ENCODE assay signal across 13 cellular contexts in the genomic region with DNA sequence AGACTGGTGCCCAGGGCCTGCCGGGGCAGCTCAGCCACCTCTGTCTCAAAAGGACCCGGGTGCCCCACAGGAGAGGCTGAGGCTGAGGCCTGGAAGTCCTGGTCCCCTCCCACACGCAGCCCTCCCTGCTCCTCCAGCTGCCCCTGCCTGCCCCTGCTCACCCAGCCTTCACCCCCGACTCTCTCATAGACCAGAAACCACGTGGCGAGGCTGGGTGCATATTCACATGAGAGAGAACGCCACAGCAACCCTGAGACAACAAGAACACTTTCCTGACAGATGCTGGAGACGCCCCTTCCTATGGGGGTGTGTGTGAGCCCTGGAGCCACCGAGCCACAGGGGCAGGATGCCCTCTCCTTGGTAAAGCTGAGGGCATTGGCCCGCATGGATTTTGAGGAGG.
"Had no signal": no experiment of that assay in that cellular context is flagged by ENCODE, and none has a peak within 500 bp of the region (broad histone marks: within the 10 kb centered on the region; RNA-seq: fewer than 3 reads in every experiment).

No MANE protein-coding gene starts in this region.

- ATAC-seq: activated CD8-positive, alpha-beta T cell treated with anti-CD3 and anti-CD28 coated beads for 36 hours; esophagus mucosa; SK-N-SH treated with all-trans-retinoic acid at 6 μM for 48 hours had no signal

- H3K27ac ChIP-seq: cardiac muscle cell, colonic mucosa, hepatocyte, ovary, thoracic aorta had no signal

- FAIRE-seq: urothelium cell line had no signal

- H3K4me3 ChIP-seq: cardiac muscle cell, colonic mucosa, hepatocyte, ovary, thoracic aorta had no signal

- H3K27me3 ChIP-seq: colonic mucosa, hepatocyte, ovary had no signal

- H3K4me2 ChIP-seq: hepatocyte had no signal

- DNase-seq: activated CD4-positive, alpha-beta T cell treated with anti-CD3 and anti-CD28 coated beads for 4 hours; activated CD8-positive, alpha-beta T cell treated with anti-CD3 and anti-CD28 coated beads for 36 hours; activated naive CD4-positive, alpha-beta T cell treated with Interleukin-2 at 50 U/mL for 16 hours; colonic mucosa; stimulated activated CD4-positive, alpha-beta T cell treated with anti-CD3 and anti-CD28 coated beads, Interleukin-12 subunit alpha, Interleukin-12 subunit beta, amount 100 ng/mL, for 4 hours; stimulated activated CD4-positive, alpha-beta T cell treated with anti-CD3 and anti-CD28 coated beads, Interleukin-2, amount 100 ng/mL, for 24 hours had no signal

- H2AFZ ChIP-seq: hepatocyte had no signal

- H3K9me3 ChIP-seq: colonic mucosa, ovary, thoracic aorta had no signal

- H3K79me2 ChIP-seq: hepatocyte had no signal

- H3K36me3 ChIP-seq: cardiac muscle cell, colonic mucosa, ovary, thoracic aorta had no signal
